Comparison of ENCODE assay signal across 1 cellular context in the genomic region with DNA sequence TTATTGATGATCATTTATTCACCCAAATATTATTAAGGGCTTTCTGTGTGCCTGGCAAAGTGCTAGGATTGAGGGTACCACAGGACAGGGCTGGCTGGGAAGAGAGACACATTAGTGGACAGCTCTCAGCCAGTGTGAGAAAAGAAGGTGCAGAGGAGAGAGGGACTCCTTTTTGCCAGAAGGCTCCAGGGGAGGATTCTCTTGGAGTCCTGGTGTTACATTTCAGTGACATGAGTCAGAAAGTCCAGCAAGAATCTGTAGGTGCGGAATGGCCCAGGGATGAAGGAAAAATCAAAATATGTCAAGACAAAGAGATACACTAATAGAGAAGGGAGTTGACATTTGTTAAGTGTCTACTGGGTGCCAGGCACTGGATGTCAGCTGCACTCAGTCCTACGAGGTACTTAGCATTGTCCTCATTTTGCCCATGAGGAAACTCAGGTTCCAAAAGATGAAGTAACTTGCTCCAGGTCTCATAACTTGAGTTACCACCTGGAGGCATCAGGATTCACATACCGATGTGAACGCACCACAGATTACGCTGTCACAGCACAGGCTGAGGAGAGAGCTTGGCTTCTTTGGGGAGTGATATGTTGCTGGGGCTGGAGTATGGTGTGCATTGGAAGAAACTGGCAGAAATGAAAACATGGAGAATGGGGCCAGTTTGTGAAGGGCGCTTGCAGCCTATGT.
TF ChIP-seq lines count a peak whose summit lies in the region.

No MANE protein-coding gene starts in this region.

TF ChIP-seq in A549, 52 proteins besides CTCF, POLR2A, EP300 and RAD21:
- TF ChIP-seq, protein P1, sequence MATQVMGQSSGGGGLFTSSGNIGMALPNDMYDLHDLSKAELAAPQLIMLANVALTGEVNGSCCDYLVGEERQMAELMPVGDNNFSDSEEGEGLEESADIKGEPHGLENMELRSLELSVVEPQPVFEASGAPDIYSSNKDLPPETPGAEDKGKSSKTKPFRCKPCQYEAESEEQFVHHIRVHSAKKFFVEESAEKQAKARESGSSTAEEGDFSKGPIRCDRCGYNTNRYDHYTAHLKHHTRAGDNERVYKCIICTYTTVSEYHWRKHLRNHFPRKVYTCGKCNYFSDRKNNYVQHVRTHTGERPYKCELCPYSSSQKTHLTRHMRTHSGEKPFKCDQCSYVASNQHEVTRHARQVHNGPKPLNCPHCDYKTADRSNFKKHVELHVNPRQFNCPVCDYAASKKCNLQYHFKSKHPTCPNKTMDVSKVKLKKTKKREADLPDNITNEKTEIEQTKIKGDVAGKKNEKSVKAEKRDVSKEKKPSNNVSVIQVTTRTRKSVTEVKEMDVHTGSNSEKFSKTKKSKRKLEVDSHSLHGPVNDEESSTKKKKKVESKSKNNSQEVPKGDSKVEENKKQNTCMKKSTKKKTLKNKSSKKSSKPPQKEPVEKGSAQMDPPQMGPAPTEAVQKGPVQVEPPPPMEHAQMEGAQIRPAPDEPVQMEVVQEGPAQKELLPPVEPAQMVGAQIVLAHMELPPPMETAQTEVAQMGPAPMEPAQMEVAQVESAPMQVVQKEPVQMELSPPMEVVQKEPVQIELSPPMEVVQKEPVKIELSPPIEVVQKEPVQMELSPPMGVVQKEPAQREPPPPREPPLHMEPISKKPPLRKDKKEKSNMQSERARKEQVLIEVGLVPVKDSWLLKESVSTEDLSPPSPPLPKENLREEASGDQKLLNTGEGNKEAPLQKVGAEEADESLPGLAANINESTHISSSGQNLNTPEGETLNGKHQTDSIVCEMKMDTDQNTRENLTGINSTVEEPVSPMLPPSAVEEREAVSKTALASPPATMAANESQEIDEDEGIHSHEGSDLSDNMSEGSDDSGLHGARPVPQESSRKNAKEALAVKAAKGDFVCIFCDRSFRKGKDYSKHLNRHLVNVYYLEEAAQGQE (IDR thresholded peaks at IDR 0.05) = no peak
- TF ChIP-seq SREBF2 (IDR thresholded peaks at IDR 0.05) (no peak), MYC (IDR thresholded peaks at IDR 0.05; ENCODE audit: borderline replicate concordance, low read length) (no peak), MAZ (IDR thresholded peaks at IDR 0.05; ENCODE audit: borderline replicate concordance, low read depth, low read length) (no peak), ESRRA (IDR thresholded peaks at IDR 0.05; ENCODE audit: borderline replicate concordance, low read length) (no peak)
